Comparison of ENCODE assay signal across 8 cellular contexts in genomic region chr19:43534811-43535761, GRCh38. TPM values are rescaled to one million over a fixed set of nuclear protein-coding genes. Genes with fewer than 3 reads are reported as not detected.
DNase-seq lines count a peak whose midpoint lies in the region; ATAC-seq and TF ChIP-seq lines count a peak whose summit lies in the region.

No MANE protein-coding gene starts in this region.

- H3K4me3 ChIP-seq in prostate gland = no peak overlapping the region

- H3K4me1 ChIP-seq in prostate gland (replicated peaks) = peaks cover 2% of the 10 kb centered on the region

- no peaks in the 10 kb centered on the region for H3K36me3 ChIP-seq in prostate gland

- TF ChIP-seq CTCF in prostate gland (IDR thresholded peaks at IDR 0.05) = peak in 3 of 4 experiments; percentile 49 to 67 (median 64)

- H3K27me3 ChIP-seq in prostate gland (replicated peaks; ENCODE audit: insufficient read depth) = no peaks in the 10 kb centered on the region

- WGBS in prostate gland = 63% methylated on average over 62 of the region's 62 CpGs

- peak overlapping the region; percentile 88 to 93 for H3K27ac ChIP-seq in prostate gland

- intact Hi-C loops in left ventricle myocardium superior (cut with micrococcal nuclease) = no loop called here
- intact Hi-C loops in prostate gland (cut with DNase I) = loop anchor here (2.0 to 10.0 kb wide), 4 partner anchors 42 to 220 kb away; partner anchors contain the start of genes PINLYP, SMG9 and XRCC1

- DNase-seq in EL = peak; percentile 38
- DNase-seq in NCI-H1694 treated with DMSO at 0.1 percent for 48 hours (lab: John Stamatoyannopoulos, UW) = peak; percentile 9
- DNase-seq in amniotic epithelial cell (ENCODE audit: low read depth) = peak; percentile 38
- DNase-seq in left ventricle myocardium superior = peak; percentile 83
- DNase-seq in prostate gland (ENCODE audit: low spot score) = peak; percentile 43
- no peak for DNase-seq in COLO829 (ENCODE audit: low spot score)

- no peaks in the 10 kb centered on the region for H3K9me3 ChIP-seq in prostate gland

- no peak for TF ChIP-seq POLR2A in prostate gland (IDR thresholded peaks at IDR 0.05)

- ATAC-seq in left ventricle myocardium superior (peak; percentile 7), HG02973 (IDR thresholded peaks at IDR 0.05; ENCODE audit: unreplicated experiment) (no peak), HG03571 (IDR thresholded peaks at IDR 0.05; ENCODE audit: unreplicated experiment) (no peak)

RNA-seq across cellular contexts. Expression of gene ZNF575, which starts 2.1 kb away (rescaled TPM):
- total RNA-seq in left ventricle myocardium superior = 1.8 TPM
- 1 to 10 TPM in 1 of 2 donors, not detected in 1; 2.0 TPM for total RNA-seq in prostate gland

RNA-seq across cellular contexts. Expression of gene ETHE1, which starts 8.1 kb away (rescaled TPM):
- 16.2 TPM for total RNA-seq in left ventricle myocardium superior
- total RNA-seq in prostate gland = 100 to 1,000 TPM in 1 of 2 donors, 10 to 100 TPM in 1; 32.8 to 122 TPM

RNA-seq across cellular contexts. Expression of gene PHLDB3, which starts 30.5 kb away (rescaled TPM):
- total RNA-seq in left ventricle myocardium superior (6.0 TPM), prostate gland (10 to 100 TPM; 43.5 to 54.5 TPM)

RNA-seq across cellular contexts. Expression of gene XRCC1, which starts 40.2 kb away (rescaled TPM):
- 15.7 TPM for total RNA-seq in left ventricle myocardium superior
- 10 to 100 TPM; 25.8 to 52.5 TPM for total RNA-seq in prostate gland

RNA-seq across cellular contexts. Expression of gene PINLYP, which starts 40.5 kb away (rescaled TPM):
- total RNA-seq in left ventricle myocardium superior (1.4 TPM), prostate gland (1 to 10 TPM; 4.8 to 7.8 TPM)
